ENCODE assay signal across 24 cellular contexts in genomic region chr1:56448937-56449336, GRCh38.
DNase-seq lines count a peak whose midpoint lies in the region; ATAC-seq and TF ChIP-seq lines count a peak whose summit lies in the region.
"Had no signal": no experiment of that assay in that cellular context is flagged by ENCODE, and none has a peak within 500 bp of the region (broad histone marks: within the 10 kb centered on the region; RNA-seq: fewer than 3 reads in every experiment).

No MANE protein-coding gene starts in this region.

- no peak for DNase-seq in left ventricle myocardium inferior
- DNase-seq in left ventricle myocardium superior: no peak
- DNase-seq in dermis microvascular lymphatic vessel endothelial cell (ENCODE audit: low read depth in 2 of 2): peak; percentile 42 to 54
- DNase-seq in kidney tubule cell (ENCODE audit: low spot score): peak; percentile 68
- no peak for DNase-seq in NCI-H82 treated with DMSO at 0.1 percent for 48 hours (lab: John Stamatoyannopoulos, UW; ENCODE audit: unreplicated experiment)
- DNase-seq in cerebellar nuclear complex (lab: John Stamatoyannopoulos, UW): no peak
- no peak for DNase-seq in GOT3 (lab: John Stamatoyannopoulos, UW)
- DNase-seq: activated CD4-positive, alpha-beta memory T cell treated with anti-CD3 and anti-CD28 coated beads, Interleukin-2, amount 10 ng/mL, durations not matched to agents 7 days and 5 days; activated naive CD8-positive, alpha-beta T cell treated with anti-CD3 and anti-CD28 coated beads, Interleukin-2, amount 10 ng/mL, durations not matched to agents 7 days and 5 days; activated T-cell treated with anti-CD3 and anti-CD28 coated beads, Interleukin-2, amount 50 U/mL, for 48 hours; caudate nucleus; CD4-positive, alpha-beta memory T cell; effector memory CD8-positive, alpha-beta T cell; glutamatergic neuron; immature natural killer cell; NCI-H1105; NCI-H2171; NCI-H82; RPMI8226; transverse colon had no signal

- no peaks in the 10 kb centered on the region for H3K9me3 ChIP-seq in left ventricle myocardium inferior (replicated peaks)
- H3K9me3 ChIP-seq: ovary, transverse colon had no signal

- peak overlapping the region; percentile 83 for H3K27ac ChIP-seq in left ventricle myocardium inferior (replicated peaks)
- H3K27ac ChIP-seq: ovary, transverse colon, VCaP had no signal

- no peak for ATAC-seq in left ventricle myocardium superior
- no peak for ATAC-seq in HG02759 (IDR thresholded peaks at IDR 0.05; ENCODE audit: unreplicated experiment)
- ATAC-seq: effector memory CD8-positive, alpha-beta T cell had no signal

- no peak overlapping the region for H3K4me3 ChIP-seq in left ventricle myocardium inferior
- H3K4me3 ChIP-seq: ovary, skin epidermis, transverse colon had no signal

- no peaks in the 10 kb centered on the region for H3K36me3 ChIP-seq in left ventricle myocardium inferior
- H3K36me3 ChIP-seq: ovary, transverse colon had no signal

- intact Hi-C loops in left ventricle myocardium inferior (cut with micrococcal nuclease) (no loop called here), left ventricle myocardium superior (cut with micrococcal nuclease) (no loop called here)

- peaks cover 68% of the 10 kb centered on the region for H3K4me1 ChIP-seq in left ventricle myocardium inferior

- TF ChIP-seq CTCF in left ventricle myocardium inferior (IDR thresholded peaks at IDR 0.05; ENCODE audit: borderline replicate concordance): no peak

- H3K27me3 ChIP-seq in left ventricle myocardium inferior (ENCODE audit: low read depth): no peaks in the 10 kb centered on the region
- H3K27me3 ChIP-seq: ovary, transverse colon had no signal

Comparison
In these comparisons a context has a peak if more than half of its experiments do, and no peak if none do; other contexts are left out.
1. DNase-seq: peak in dermis microvascular lymphatic vessel endothelial cell (2 of 2) and kidney tubule cell (single experiment); none in left ventricle myocardium inferior (single experiment), left ventricle myocardium superior (single experiment), NCI-H82 treated with DMSO at 0.1 percent for 48 hours (single experiment), cerebellar nuclear complex (0 of 2) and GOT3 (single experiment).